In genomic region chr9:79858509-79858908, GRCh38 we compare ENCODE assay signal across 8 cellular contexts.
A peak's percentile ranks its signal among the peaks of the same experiment; 100 is the strongest.
DNase-seq lines count a peak whose midpoint lies in the region; ATAC-seq and TF ChIP-seq lines count a peak whose summit lies in the region.

No MANE protein-coding gene starts in this region.

- H3K36me3 ChIP-seq in right lobe of liver: no peaks in the 10 kb centered on the region

- H3K27ac Mint-ChIP-seq in T-helper 1 cell treated with Interleukin-12 subunit alpha and Interleukin-12 subunit beta and Interleukin-4 antibody, amounts not matched to agents 30 μg/mL and 1 μg/mL, for 36 hours: peak overlapping the region; percentile 69

- TF ChIP-seq CTCF in right lobe of liver (IDR thresholded peaks at IDR 0.05): no peak

- DNase-seq in EL (peak; percentile 57), right lobe of liver (no peak), SHP77 treated with DMSO at 0.1 percent for 48 hours (lab: John Stamatoyannopoulos, UW) (no peak), NCI-H82 (lab: John Stamatoyannopoulos, UW) (no peak), middle frontal gyrus (ENCODE audit: extremely low spot score, low spot score) (no peak)

- ATAC-seq in HG02759 (IDR thresholded peaks at IDR 0.05; ENCODE audit: unreplicated experiment): peak; percentile 82
- peak; percentile 90 to 97 (median 92) for ATAC-seq in right lobe of liver
- ATAC-seq in GM21723 (IDR thresholded peaks at IDR 0.05; ENCODE audit: unreplicated experiment): no peak

- peaks cover 5% of the 10 kb centered on the region for H3K4me1 Mint-ChIP-seq in T-helper 1 cell treated with Interleukin-12 subunit alpha and Interleukin-12 subunit beta and Interleukin-4 antibody, amounts not matched to agents 30 μg/mL and 1 μg/mL, for 36 hours (ENCODE audit: low read depth)

- peak overlapping the region; percentile 53 for H3K4me3 Mint-ChIP-seq in T-helper 1 cell treated with Interleukin-12 subunit alpha and Interleukin-12 subunit beta and Interleukin-4 antibody, amounts not matched to agents 30 μg/mL and 1 μg/mL, for 36 hours

- H3K9me3 Mint-ChIP-seq in T-helper 1 cell treated with Interleukin-12 subunit alpha and Interleukin-12 subunit beta and Interleukin-4 antibody, amounts not matched to agents 30 μg/mL and 1 μg/mL, for 36 hours: peaks cover 19% of the 10 kb centered on the region

- WGBS in right lobe of liver (ENCODE audit: insufficient coverage, low coverage, low lambda C conversion rate, missing lambda C conversion rate): 56% methylated on average over 3 of the region's 3 CpGs

- peak overlapping the region in 1 of 3 donors; percentile 15 for H3K4me3 ChIP-seq in right lobe of liver

- no peaks in the 10 kb centered on the region for H3K4me1 ChIP-seq in right lobe of liver

- H3K36me3 Mint-ChIP-seq in T-helper 1 cell treated with Interleukin-12 subunit alpha and Interleukin-12 subunit beta and Interleukin-4 antibody, amounts not matched to agents 30 μg/mL and 1 μg/mL, for 36 hours (ENCODE audit: low read depth): peaks cover 3% of the 10 kb centered on the region

- no peaks in the 10 kb centered on the region for H3K27me3 ChIP-seq in right lobe of liver

- H3K27me3 Mint-ChIP-seq in T-helper 1 cell treated with Interleukin-12 subunit alpha and Interleukin-12 subunit beta and Interleukin-4 antibody, amounts not matched to agents 30 μg/mL and 1 μg/mL, for 36 hours (ENCODE audit: low read depth): no peaks in the 10 kb centered on the region

- intact Hi-C loops in right lobe of liver (cut with DNase I): no loop called here

- no peak for TF ChIP-seq POLR2A in right lobe of liver (IDR thresholded peaks at IDR 0.05)

- H3K27ac ChIP-seq in right lobe of liver: no peak overlapping the region

- no peaks in the 10 kb centered on the region for H3K9me3 ChIP-seq in right lobe of liver
